ENCODE assay signal across 37 cellular contexts in the genomic region with DNA sequence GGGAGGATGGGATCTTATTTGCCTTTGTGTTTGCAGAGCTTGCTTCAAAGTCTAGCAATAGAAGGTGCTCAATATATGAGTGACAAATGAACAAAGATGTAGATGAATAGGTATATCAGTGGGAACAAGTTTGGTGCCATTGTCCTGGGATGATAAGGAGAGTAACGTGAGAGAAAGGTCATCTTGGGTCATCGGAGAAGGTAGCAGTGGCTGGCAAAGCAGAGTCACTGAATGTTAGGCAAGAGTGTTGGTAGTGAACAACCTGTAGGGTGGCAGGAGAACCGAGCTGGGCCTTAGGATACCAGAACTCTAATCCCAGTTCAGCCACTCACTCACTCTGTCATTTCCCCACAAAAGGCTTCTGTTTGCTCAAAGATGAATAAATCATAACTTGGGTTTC.
A peak's percentile ranks its signal among the peaks of the same experiment; 100 is the strongest.
DNase-seq lines count a peak whose midpoint lies in the region; ATAC-seq, FAIRE-seq and TF ChIP-seq lines count a peak whose summit lies in the region.
"Had no signal": no experiment of that assay in that cellular context is flagged by ENCODE, and none has a peak within 500 bp of the region (broad histone marks: within the 10 kb centered on the region; RNA-seq: fewer than 3 reads in every experiment).

No MANE protein-coding gene starts in this region.

- H3K4me3 ChIP-seq in K562 (no peak overlapping the region), esophagus muscularis mucosa (no peak overlapping the region), mesenchymal stem cell (ENCODE audit: insufficient read depth in 1 of 2, low read depth in 1 of 2, low read length in 2 of 2) (no peak overlapping the region)
- H3K4me3 ChIP-seq: A549; BLaER1; BLaER1 treated with 17β-estradiol and CSF1 and Interleukin-3, amounts not matched to agents 10 nM and 100 nM had no signal

- H3K9me3 ChIP-seq in K562 (replicated peaks; ENCODE audit: control insufficient read depth, insufficient read depth, low read depth, low read length): peaks cover 5% of the 10 kb centered on the region; the same call in 1 of the 2 replicates
- H3K9me3 ChIP-seq in esophagus muscularis mucosa: no peaks in the 10 kb centered on the region
- no peaks in the 10 kb centered on the region for H3K9me3 ChIP-seq in mesenchymal stem cell (ENCODE audit: control insufficient read depth, low read length)
- H3K9me3 ChIP-seq: BE2C; BLaER1; BLaER1 treated with 17β-estradiol and CSF1 and Interleukin-3, amounts not matched to agents 10 nM and 100 nM; Caco-2 had no signal

- ATAC-seq in K562 (no peak), GM18520 (IDR thresholded peaks at IDR 0.05; ENCODE audit: unreplicated experiment) (no peak)
- no peak for ATAC-seq in stimulated activated naive CD8-positive, alpha-beta T cell treated with anti-CD3 and anti-CD28 coated beads, Interleukin-15, Interleukin-2, amounts not matched to agents 100 U/mL and 50 U/mL, for 24 hours
- ATAC-seq: A549; CD8-positive, alpha-beta T cell had no signal

- DNase-seq in K562 (ENCODE audit: extremely low read depth in 1 of 4, low spot score in 3 of 4): no peak
- DNase-seq in endothelial cell (ENCODE audit: low spot score): no peak
- DNase-seq in esophagus muscularis mucosa (ENCODE audit: extremely low spot score): peak; percentile 77
- DNase-seq in mesenchymal stem cell: no peak
- no peak for DNase-seq in stimulated activated naive CD8-positive, alpha-beta T cell treated with anti-CD3 and anti-CD28 coated beads, Interleukin-15, Interleukin-2, amounts not matched to agents 100 U/mL and 50 U/mL, for 24 hours
- DNase-seq in activated CD4-positive, alpha-beta T cell treated with anti-CD3 and anti-CD28 coated beads, Interleukin-2, amount 50 U/mL, for 48 hours: no peak
- DNase-seq in NCI-H2171 treated with DMSO at 0.1 percent for 48 hours (lab: John Stamatoyannopoulos, UW): no peak
- DNase-seq: 8988T; ACHN; AML-193; BE2C; C1 segment of cervical spinal cord; Caco-2; Calu3; CD4-positive, alpha-beta memory T cell; CD4-positive, alpha-beta T cell; CD4-positive, CD25-positive, alpha-beta regulatory T cell; CD8-positive, alpha-beta memory T cell; CD8-positive, alpha-beta T cell; COR-L47; DMS 273 treated with DMSO at 0.1 percent for 48 hours; DMS153; DMS53; DMS79; DMS79 treated with DMSO at 0.1 percent for 48 hours; DND-41; EL had no signal

- WGBS in K562 (ENCODE audit: insufficient coverage, low coverage, missing lambda C conversion rate): 31% methylated on average over 3 of the region's 3 CpGs
- 75% methylated on average over 3 of the region's 3 CpGs for WGBS in esophagus muscularis mucosa
- WGBS in mesenchymal stem cell: 82% methylated on average over 3 of the region's 3 CpGs

- H3K18ac ChIP-seq in mesenchymal stem cell (ENCODE audit: low read depth in 1 of 2, low read length in 2 of 2): no peak overlapping the region

- H2BK120ac ChIP-seq in mesenchymal stem cell (ENCODE audit: low read depth, low read length): no peak overlapping the region

- H2AK5ac ChIP-seq in mesenchymal stem cell (ENCODE audit: low read length, severe bottlenecking): no peak overlapping the region

- no peak for TF ChIP-seq POLR2A in K562 (conservative IDR thresholded peaks at IDR 0.05)
- TF ChIP-seq POLR2A in esophagus muscularis mucosa (IDR thresholded peaks at IDR 0.05; ENCODE audit: low read depth): no peak

- H3K36me3 ChIP-seq in K562 (ENCODE audit: control insufficient read depth, insufficient read depth, low read length) (no peaks in the 10 kb centered on the region; the same call in 2 of the 3 replicates), esophagus muscularis mucosa (no peaks in the 10 kb centered on the region), mesenchymal stem cell (ENCODE audit: control insufficient read depth in 1 of 2, insufficient read depth in 2 of 2, low read depth in 1 of 2, low read length in 2 of 2) (no peaks in the 10 kb centered on the region)
- H3K36me3 ChIP-seq: BE2C; BLaER1; BLaER1 treated with 17β-estradiol and CSF1 and Interleukin-3, amounts not matched to agents 10 nM and 100 nM had no signal

- in situ Hi-C loops in K562 (cut with MboI): no loop called here

- H3K4me1 Mint-ChIP-seq in endothelial cell (ENCODE audit: unreplicated experiment): peaks cover 17% of the 10 kb centered on the region
- H3K4me1 Mint-ChIP-seq: B cell; CD4-positive, alpha-beta memory T cell; CD8-positive, alpha-beta memory T cell had no signal

- H3K9ac ChIP-seq in K562 (ENCODE audit: insufficient read depth in 1 of 2, low read depth in 2 of 2, low read length in 2 of 2) (peak overlapping the region; percentile 19 to 31; a peak in 2 of 4 replicates), mesenchymal stem cell (ENCODE audit: low read length) (no peak overlapping the region)
- H3K9ac ChIP-seq: BLaER1; BLaER1 treated with 17β-estradiol and CSF1 and Interleukin-3, amounts not matched to agents 10 nM and 100 nM had no signal

- TF ChIP-seq RAD21 in K562 (CRISPR knock-in tag; conservative IDR thresholded peaks at IDR 0.05 in 1 of 2, IDR thresholded peaks at IDR 0.05 in 1 of 2): no peak

- H3K27me3 ChIP-seq in K562 (ENCODE audit: control insufficient read depth in 2 of 2, insufficient read depth in 2 of 2, low read length in 2 of 2): no peaks in the 10 kb centered on the region
- H3K27me3 ChIP-seq in esophagus muscularis mucosa: no peaks in the 10 kb centered on the region
- H3K27me3 ChIP-seq in mesenchymal stem cell (ENCODE audit: control insufficient read depth in 1 of 2, insufficient read depth in 1 of 2, low read length in 2 of 2): peaks cover 0 to 4% of the 10 kb centered on the region in 2 experiments
- H3K27me3 ChIP-seq: BE2C; BLaER1; BLaER1 treated with 17β-estradiol and CSF1 and Interleukin-3, amounts not matched to agents 10 nM and 100 nM had no signal

- no peaks in the 10 kb centered on the region for H3K79me2 ChIP-seq in K562 (ENCODE audit: control insufficient read depth, insufficient read depth, low read length)

- H4K20me1 ChIP-seq in K562 (replicated peaks; ENCODE audit: control insufficient read depth, insufficient read depth, low read length): no peaks in the 10 kb centered on the region
- H4K20me1 ChIP-seq: BLaER1; BLaER1 treated with 17β-estradiol and CSF1 and Interleukin-3, amounts not matched to agents 10 nM and 100 nM had no signal

- no peak overlapping the region for H2BK12ac ChIP-seq in mesenchymal stem cell (ENCODE audit: low read length in 2 of 2)

- no peak overlapping the region for H3K23ac ChIP-seq in mesenchymal stem cell (ENCODE audit: low read length in 2 of 2)

- H3K4me3 Mint-ChIP-seq in endothelial cell (ENCODE audit: unreplicated experiment): peak overlapping the region; percentile 1
- H3K4me3 Mint-ChIP-seq: B cell; CD14-positive monocyte; CD4-positive, alpha-beta memory T cell; CD4-positive, alpha-beta T cell; CD4-positive, CD25-positive, alpha-beta regulatory T cell; CD8-positive, alpha-beta memory T cell; CD8-positive, alpha-beta T cell had no signal

- CTCF ChIA-PET in K562 (lab: Yijun Ruan, JAX; ENCODE audit: low intra/inter-chr PET ratio): no interaction called here

- no peaks in the 10 kb centered on the region for H3K9me3 Mint-ChIP-seq in endothelial cell (ENCODE audit: unreplicated experiment)
- H3K9me3 Mint-ChIP-seq: CD4-positive, alpha-beta memory T cell; CD4-positive, alpha-beta T cell; CD4-positive, CD25-positive, alpha-beta regulatory T cell; CD8-positive, alpha-beta memory T cell; CD8-positive, alpha-beta T cell had no signal

- intact Hi-C loops in K562 (cut with micrococcal nuclease): no loop called here
- intact Hi-C loops in esophagus muscularis mucosa (cut with DNase I): no loop called here

- H3K27ac ChIP-seq in K562 (ENCODE audit: extremely low read depth, low read depth, low read length) (no peak overlapping the region), esophagus muscularis mucosa (replicated peaks in 1 of 4) (no peak overlapping the region), mesenchymal stem cell (ENCODE audit: low read length, poor library complexity, severe bottlenecking) (no peak overlapping the region)
- H3K27ac ChIP-seq: 22Rv1; A549; BLaER1; BLaER1 treated with 17β-estradiol and CSF1 and Interleukin-3, amounts not matched to agents 10 nM and 100 nM; C4-2B had no signal

- H3K4me2 ChIP-seq in K562 (ENCODE audit: insufficient read depth, low read length): peak overlapping the region; percentile 15; the same call in 1 of the 2 replicates
- no peak overlapping the region for H3K4me2 ChIP-seq in mesenchymal stem cell (ENCODE audit: low read length, poor library complexity, severe bottlenecking)
- H3K4me2 ChIP-seq: A549; BLaER1; BLaER1 treated with 17β-estradiol and CSF1 and Interleukin-3, amounts not matched to agents 10 nM and 100 nM had no signal

- H2BK5ac ChIP-seq in mesenchymal stem cell (ENCODE audit: low read depth, low read length, poor library complexity, severe bottlenecking): no peak overlapping the region

- no peak overlapping the region for H2BK15ac ChIP-seq in mesenchymal stem cell (ENCODE audit: low read depth, poor library complexity, severe bottlenecking)

- no peak overlapping the region for H3K14ac ChIP-seq in mesenchymal stem cell (ENCODE audit: low read length in 2 of 2)

- BruUV-seq in K562 (replicated peaks; lab: Mats Ljungman, UMichigan): no TSS peak

- peak overlapping the region; percentile 53 for H4K91ac ChIP-seq in mesenchymal stem cell (ENCODE audit: low read length)

- no peaks in the 10 kb centered on the region for H3K79me1 ChIP-seq in mesenchymal stem cell (replicated peaks; ENCODE audit: low read length, poor library complexity, severe bottlenecking)

- POLR2A ChIA-PET in K562 (lab: Yijun Ruan, JAX): interaction anchor here (0.8 to 1.2 kb wide), 2 partner anchors 11 to 20 kb away, joined by 3 to 6 read pairs; no protein-coding TSS in a partner anchor

- H4K8ac ChIP-seq in mesenchymal stem cell (ENCODE audit: low read length): no peak overlapping the region

- peaks cover 2% of the 10 kb centered on the region for H3K27me3 Mint-ChIP-seq in endothelial cell (ENCODE audit: unreplicated experiment)

- H3K27ac Mint-ChIP-seq in endothelial cell (ENCODE audit: unreplicated experiment): no peak overlapping the region
- H3K27ac Mint-ChIP-seq: B cell; CD14-positive monocyte; CD4-positive, alpha-beta memory T cell; CD4-positive, alpha-beta T cell; CD8-positive, alpha-beta memory T cell; CD8-positive, alpha-beta T cell had no signal

- FAIRE-seq in K562 (lab: Jason Lieb, UNC): no peak
- FAIRE-seq: A204.1, A549, D721Med had no signal

- TF ChIP-seq EP300 in K562 (IDR thresholded peaks at IDR 0.05; ENCODE audit: low read length): no peak; the same call in 1 of the 2 replicates
- TF ChIP-seq EP300 in esophagus muscularis mucosa (IDR thresholded peaks at IDR 0.05): no peak

- TF ChIP-seq CTCF in K562 (IDR thresholded peaks at IDR 0.05 in 2 of 3, conservative IDR thresholded peaks at IDR 0.05 in 1 of 3; ENCODE audit: insufficient read depth in 2 of 3, low read depth in 1 of 3, low read length in 3 of 3) (no peak), endothelial cell (IDR thresholded peaks at IDR 0.05; ENCODE audit: unreplicated experiment) (no peak), esophagus muscularis mucosa (IDR thresholded peaks at IDR 0.05) (no peak)

- H3K4ac ChIP-seq in mesenchymal stem cell (ENCODE audit: low read depth in 1 of 2, low read length in 2 of 2): no peak overlapping the region

- H3K4me1 ChIP-seq in K562 (replicated peaks in 1 of 2; ENCODE audit: control insufficient read depth in 2 of 2, insufficient read depth in 2 of 2, low read length in 2 of 2) (peaks cover 34 to 65% of the 10 kb centered on the region in 2 experiments), esophagus muscularis mucosa (peaks cover 4 to 10% (median 6%) of the 10 kb centered on the region in 4 donors), mesenchymal stem cell (ENCODE audit: control insufficient read depth, insufficient read depth, low read depth, low read length) (no peaks in the 10 kb centered on the region)
- H3K4me1 ChIP-seq: BLaER1, Caco-2 had no signal

- H3K36me3 Mint-ChIP-seq in endothelial cell (ENCODE audit: low read depth, unreplicated experiment): peaks cover 4% of the 10 kb centered on the region
- H3K36me3 Mint-ChIP-seq: CD14-positive monocyte; CD4-positive, alpha-beta memory T cell; CD4-positive, CD25-positive, alpha-beta regulatory T cell; CD8-positive, alpha-beta memory T cell; CD8-positive, alpha-beta T cell had no signal

- H3K9me1 ChIP-seq in K562 (ENCODE audit: control insufficient read depth, insufficient read depth, low read length): no peaks in the 10 kb centered on the region

- peak overlapping the region; percentile 61 for H2AFZ ChIP-seq in K562 (ENCODE audit: low read depth, low read length)
- H2AFZ ChIP-seq in mesenchymal stem cell (ENCODE audit: low read depth, low read length): no peak overlapping the region
